Comparison of ENCODE assay signal across 25 cellular contexts in the genomic region with DNA sequence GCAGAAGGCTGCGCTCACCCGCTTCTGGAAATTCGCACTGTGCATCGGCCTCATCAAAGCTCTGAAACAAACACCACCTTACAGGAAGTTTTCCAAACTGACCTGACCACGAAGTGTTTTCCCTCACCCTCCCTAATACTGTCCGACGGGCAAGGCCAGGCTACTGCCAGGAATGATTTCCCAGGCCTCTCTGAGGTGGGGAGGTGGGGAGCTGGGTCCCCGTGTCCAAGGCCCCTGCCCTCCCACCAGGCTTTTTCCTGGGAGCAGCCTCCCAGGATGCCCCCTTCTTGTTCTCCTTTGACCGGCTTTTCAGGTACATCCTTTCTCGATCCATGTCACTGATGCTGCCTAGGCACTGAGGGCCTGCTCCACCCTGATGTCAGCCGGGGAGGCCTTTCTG. TPM values are rescaled to one million over a fixed set of nuclear protein-coding genes. Genes with fewer than 3 reads are reported as not detected.
"Had no signal": no experiment of that assay in that cellular context is flagged by ENCODE, and none has a peak within 500 bp of the region (broad histone marks: within the 10 kb centered on the region; RNA-seq: fewer than 3 reads in every experiment).

No MANE protein-coding gene starts in this region.

- FAIRE-seq: HepG2, RCC 7860 had no signal

- H3K4me1 ChIP-seq: SJSA1 had no signal

- H3K9me3 ChIP-seq: MG63, SJSA1 had no signal

- H3K36me3 ChIP-seq: MG63, SJSA1 had no signal

- H3K27ac ChIP-seq: SJSA1, SK-N-MC had no signal

- H3K4me3 ChIP-seq: MG63, SJSA1, SK-N-MC had no signal

- H3K27me3 ChIP-seq: MG63, SJSA1 had no signal

- ATAC-seq: HepG2 had no signal

- DNase-seq: IMR-90, Karpas-422, KG1, MG63, NCI-H1092, NCI-H1105 treated with DMSO at 0.1 percent for 48 hours, NCI-H1417 treated with DMSO at 0.1 percent for 48 hours, NCI-H146, NCI-H1694 treated with DMSO at 0.1 percent for 48 hours, NCI-H1930, NCI-H2081, NCI-H2107, NCI-H226, NCI-H446, NCI-H510A, NCI-H524 treated with DMSO at 0.1 percent for 48 hours, NCI-H69, NCI-H774, Right ventricle myocardium superior, RPMI8226, SIG-M5 had no signal

RNA-seq across cellular contexts. Expression of a gene that starts 25.0 kb away (rescaled TPM):
- total RNA-seq: HepG2, IMR-90, Right ventricle myocardium superior, SJSA1 had no signal
- polyA plus RNA-seq: HepG2, IMR-90 had no signal
